Comparison of ENCODE assay signal across 26 cellular contexts in genomic region chr17:71505200-71505599, GRCh38.
DNase-seq lines count a peak whose midpoint lies in the region; ATAC-seq and TF ChIP-seq lines count a peak whose summit lies in the region.
"Had no signal": no experiment of that assay in that cellular context is flagged by ENCODE, and none has a peak within 500 bp of the region (broad histone marks: within the 10 kb centered on the region; RNA-seq: fewer than 3 reads in every experiment).

No MANE protein-coding gene starts in this region.

- no peak overlapping the region for H3K4me3 ChIP-seq in BJ (ENCODE audit: low read depth, low read length)
- H3K4me3 ChIP-seq: body of pancreas, hepatocyte, mucosa of descending colon, pancreas, thoracic aorta had no signal

- ATAC-seq in GM19463 (IDR thresholded peaks at IDR 0.05; ENCODE audit: unreplicated experiment) = no peak
- no peak for ATAC-seq in HG03095 (IDR thresholded peaks at IDR 0.05; ENCODE audit: unreplicated experiment)
- ATAC-seq: activated T-helper 17 cell treated with anti-CD3 and anti-CD28 coated beads, Interleukin-2, amount 50 U/mL, for 72 hours; body of pancreas; mucosa of descending colon; pancreas; right cardiac atrium; WTC11 had no signal

- H3K36me3 ChIP-seq in BJ (ENCODE audit: control insufficient read depth, insufficient read depth, low read length) = no peaks in the 10 kb centered on the region
- H3K36me3 ChIP-seq: pancreas, thoracic aorta had no signal

- H3K27me3 ChIP-seq in BJ (ENCODE audit: control insufficient read depth, insufficient read depth, low read length) = no peaks in the 10 kb centered on the region
- H3K27me3 ChIP-seq: body of pancreas, pancreas had no signal

- CTCF ChIA-PET in BJ (lab: Yijun Ruan, JAX) = no interaction called here

- peak; percentile 26 for DNase-seq in BJ (ENCODE audit: low read depth)
- DNase-seq in RPMI7951 (ENCODE audit: low read depth) = peak; percentile 17
- DNase-seq in fibroblast of peridontal ligament (ENCODE audit: extremely low read depth) = peak; percentile 73
- DNase-seq in renal cortical epithelial cell (ENCODE audit: low read depth) = peak; percentile 30
- no peak for DNase-seq in RPMI8226
- DNase-seq: activated CD4-positive, alpha-beta T cell treated with anti-CD3 and anti-CD28 coated beads, Interleukin-2, amount 50 U/mL, for 4 hours; body of pancreas; DMS53; foreskin melanocyte; immature natural killer cell; mucosa of descending colon; NCI-H1105; NCI-H2029; NCI-H69; nephron progenitor cell; pancreas; right cardiac atrium; stimulated activated CD4-positive, alpha-beta T cell treated with anti-CD3 and anti-CD28 coated beads, Interleukin-12 subunit alpha, Interleukin-12 subunit beta, amount 100 ng/mL, for 4 hours; stimulated activated CD4-positive, alpha-beta T cell treated with anti-CD3 and anti-CD28 coated beads, Interleukin-4, amount 100 ng/mL, for 4 hours; stimulated activated naive CD4-positive, alpha-beta T cell had no signal

- no peak for TF ChIP-seq CTCF in BJ (IDR thresholded peaks at IDR 0.05; ENCODE audit: insufficient read depth, low read depth, low read length)

- POLR2A ChIA-PET in BJ (lab: Charles Lee) = interaction anchor here (0.7 kb wide), 1 partner anchor 11 kb away, joined by 3 read pairs; no protein-coding TSS in a partner anchor
